In the genomic region with DNA sequence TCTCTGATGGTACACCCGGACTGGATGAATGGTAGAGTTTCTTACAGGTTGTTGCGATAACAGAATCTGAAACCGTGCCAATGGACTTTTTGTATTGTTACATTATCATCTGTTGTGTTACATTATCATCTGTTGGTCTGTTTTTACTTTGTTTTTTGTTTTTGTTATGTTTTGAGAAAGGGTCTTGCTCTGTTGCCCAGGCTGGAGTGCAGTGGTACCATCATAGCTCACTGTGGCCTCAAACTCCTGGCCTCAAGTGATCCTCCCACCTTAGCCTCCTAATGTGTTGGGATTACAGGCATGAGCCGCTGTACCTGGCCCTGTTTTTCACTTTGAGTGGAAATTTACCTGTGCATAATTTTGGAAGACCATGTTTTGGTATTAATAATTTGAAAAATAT, we compare ENCODE assay signal across 37 cellular contexts. TPM values are rescaled to one million over a fixed set of nuclear protein-coding genes. Genes with fewer than 3 reads are reported as not detected.
"Had no signal": no experiment of that assay in that cellular context is flagged by ENCODE, and none has a peak within 500 bp of the region (broad histone marks: within the 10 kb centered on the region; RNA-seq: fewer than 3 reads in every experiment).

No MANE protein-coding gene starts in this region.

- DNase-seq: Karpas-422, Kasumi-1, MG63, MM.1S, MV-4-11, NCI-H1048, NCI-H1092, NCI-H1092 treated with DMSO at 0.1 percent for 48 hours, NCI-H1105, NCI-H1105 treated with DMSO at 0.1 percent for 48 hours, NCI-H1417, NCI-H1417 treated with DMSO at 0.1 percent for 48 hours, NCI-H1436, NCI-H1436 treated with DMSO at 0.1 percent for 48 hours, NCI-H146, NCI-H1694, NCI-H1694 treated with DMSO at 0.1 percent for 48 hours, NCI-H187, NCI-H187 treated with DMSO at 0.1 percent for 48 hours, NCI-H1930, NCI-H2029, NCI-H2029 treated with DMSO at 0.1 percent for 48 hours, NCI-H2081, NCI-H2081 treated with DMSO at 0.1 percent for 48 hours, NCI-H2107, NCI-H2171, NCI-H2171 treated with DMSO at 0.1 percent for 48 hours, NCI-H2227 treated with DMSO at 0.1 percent for 48 hours, NCI-H226, NCI-H345, NCI-H446, NCI-H446 treated with DMSO at 0.1 percent for 48 hours, NCI-H510A, NCI-H510A treated with DMSO at 0.1 percent for 48 hours had no signal

- H3K36me3 ChIP-seq: MG63 had no signal

- H3K4me3 ChIP-seq: MG63 had no signal

RNA-seq across cellular contexts. Expression of gene PLCH2, which starts 53.6 kb away (rescaled TPM):
- total RNA-seq: LHCN-M2, M059J, NCI-H460 had no signal
